ENCODE assay signal across 8 cellular contexts in the genomic region with DNA sequence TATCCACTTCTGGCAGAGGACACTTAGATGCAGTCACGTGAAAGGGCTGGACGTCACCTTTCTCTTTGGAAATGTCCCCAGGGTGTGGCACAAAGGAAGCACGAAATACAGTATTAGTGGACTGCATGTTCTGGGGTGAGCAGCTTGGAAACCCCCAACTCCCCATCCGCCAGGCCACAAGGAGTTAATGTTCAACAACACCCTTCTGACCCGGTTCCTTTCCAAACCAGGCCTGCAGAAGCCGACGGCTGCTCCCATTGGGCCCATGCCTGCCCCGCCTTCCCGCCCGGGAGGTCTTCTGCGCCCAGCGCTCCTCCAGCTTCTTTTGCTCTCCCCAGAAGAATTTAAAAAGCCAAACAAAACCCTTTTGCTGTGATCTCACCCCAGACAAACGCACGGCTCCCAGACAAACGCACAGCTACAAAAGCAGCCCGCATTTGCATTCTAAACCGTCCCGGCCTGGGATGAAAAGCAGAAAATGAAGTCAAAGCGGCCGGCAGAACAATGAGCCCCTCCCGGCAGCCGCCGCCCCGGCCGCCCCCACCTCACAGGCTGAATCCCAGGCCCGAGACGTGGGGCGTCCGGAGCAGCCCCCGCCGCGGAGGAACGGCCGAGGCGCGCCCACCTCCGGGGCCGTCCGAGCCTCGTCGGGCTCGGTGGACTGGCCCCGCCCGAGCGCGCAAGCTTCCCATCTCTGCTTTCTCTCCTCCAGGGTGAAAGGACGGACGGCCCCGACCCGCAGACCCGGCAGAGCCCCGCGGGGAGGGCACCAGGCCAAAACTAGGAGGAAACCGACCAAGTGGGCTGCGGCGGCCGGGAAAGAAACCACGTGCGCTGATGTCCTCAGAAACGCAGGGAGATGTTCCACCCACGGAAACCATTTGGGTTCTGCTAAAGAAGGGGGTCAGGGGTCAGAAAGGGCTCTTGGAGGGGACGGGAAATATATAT.
DNase-seq lines count a peak whose midpoint lies in the region; ATAC-seq, FAIRE-seq and TF ChIP-seq lines count a peak whose summit lies in the region.

No MANE protein-coding gene starts in this region.

- FAIRE-seq in GM12878 (lab: Jason Lieb, UNC): no peak

- no peaks in the 10 kb centered on the region; the same call in 1 of the 2 replicates for H4K20me1 ChIP-seq in GM12878 (ENCODE audit: control insufficient read depth, insufficient read depth)

- 0 out of 4 replicates have a peak, but pooled peaks of 1 of the 2 experiments have one; percentile 22 for TF ChIP-seq EP300 in GM12878 (IDR thresholded peaks at IDR 0.05; ENCODE audit: borderline replicate concordance in 1 of 2, control insufficient read depth in 1 of 2, low read depth in 2 of 2, low read length in 2 of 2)

- H3K9me3 ChIP-seq in GM12878 (replicated peaks; ENCODE audit: control insufficient read depth, insufficient read depth, low read length): no peaks in the 10 kb centered on the region

- peak; percentile 35 for DNase-seq in GM20000 (ENCODE audit: low spot score)
- peak; percentile 17 for DNase-seq in GM12878 (ENCODE audit: low read depth, low spot score)
- no peak for DNase-seq in retinal pigment epithelial cell (ENCODE audit: low read depth)
- no peak for DNase-seq in SIG-M5 treated with dmso at 0.1 percent for 504 hours (lab: John Stamatoyannopoulos, UW; ENCODE audit: unreplicated experiment)
- DNase-seq in activated effector memory CD4-positive, alpha-beta T cell treated with anti-CD3 and anti-CD28 coated beads, Interleukin-2, amount 50 U/mL, for 16 hours: no peak

- peak; percentile 75 for ATAC-seq in GM12878
- no peak for ATAC-seq in GM21423 (IDR thresholded peaks at IDR 0.05; ENCODE audit: unreplicated experiment)
- ATAC-seq in HG02642 (IDR thresholded peaks at IDR 0.05; ENCODE audit: poor library complexity, unreplicated experiment): no peak

- POLR2A ChIA-PET in GM12878 (lab: Charles Lee): interaction anchor here (0.6 to 1.5 kb wide), 5 partner anchors 32 to 1630 kb away, joined by 3 to 5 read pairs (median 4); no protein-coding TSS in a partner anchor

- no peak overlapping the region for H3K4me2 ChIP-seq in GM12878 (ENCODE audit: control insufficient read depth, insufficient read depth)

- TF ChIP-seq CTCF in GM20000 (IDR thresholded peaks at IDR 0.05; ENCODE audit: extremely low read depth, missing control alignments): no peak
- TF ChIP-seq CTCF in GM12878 (IDR thresholded peaks at IDR 0.05 in 2 of 3, conservative IDR thresholded peaks at IDR 0.05 in 1 of 3; ENCODE audit: control insufficient read depth in 2 of 3, extremely low read depth in 1 of 3, insufficient read depth in 1 of 3, low read depth in 3 of 3, low read length in 3 of 3): no peak
- TF ChIP-seq CTCF in retinal pigment epithelial cell (conservative IDR thresholded peaks at IDR 0.05; ENCODE audit: low read depth, low read length): no peak

- no peak overlapping the region for H3K9ac ChIP-seq in GM12878 (ENCODE audit: control insufficient read depth, insufficient read depth, low read length)

- H2AFZ ChIP-seq in GM12878 (ENCODE audit: control insufficient read depth, low read depth, low read length): no peak overlapping the region

- peaks cover 8% of the 10 kb centered on the region; the same call in 1 of the 2 replicates for H3K4me1 ChIP-seq in GM12878 (ENCODE audit: control insufficient read depth, insufficient read depth, low read length)

- no peak for TF ChIP-seq RAD21 in GM12878 (IDR thresholded peaks at IDR 0.05; ENCODE audit: insufficient read depth, low read depth, low read length)

- H3K4me3 ChIP-seq in GM12878 (no peak overlapping the region), iPS-11a (ENCODE audit: low read depth, low read length) (peak overlapping the region; percentile 20), retinal pigment epithelial cell (ENCODE audit: low read length) (peak overlapping the region; percentile 57)

- H3K27ac ChIP-seq in GM12878 (ENCODE audit: control insufficient read depth, insufficient read depth): no peak overlapping the region

- CTCF ChIA-PET in GM12878 (lab: Yijun Ruan, JAX): interaction anchor here (9.9 kb wide), 1 partner anchor 102 kb away, joined by 209 read pairs; a partner anchor contains a TSS

- H3K36me3 ChIP-seq in GM12878 (ENCODE audit: control insufficient read depth in 2 of 2, insufficient read depth in 2 of 2, low read length in 1 of 2): no peaks in the 10 kb centered on the region

- SMC1A ChIA-PET in GM12878 (lab: Charles Lee; ENCODE audit: uncharacterized antibody, unreplicated experiment): interaction anchor here (0.9 to 10.2 kb wide), 14 partner anchors 16 to 1333 kb away, joined by 3 to 348 read pairs (median 6); a partner anchor contains a TSS

- peaks cover 0 to 5% of the 10 kb centered on the region in 2 experiments; a peak in 2 of 4 replicates for H3K27me3 ChIP-seq in GM12878 (replicated peaks in 1 of 2; ENCODE audit: control insufficient read depth in 2 of 2, insufficient read depth in 2 of 2, low read length in 1 of 2)

- in situ Hi-C loops in GM12878 (cut with MboI): no loop called here

- no peaks in the 10 kb centered on the region for H3K79me2 ChIP-seq in GM12878 (ENCODE audit: control insufficient read depth, insufficient read depth, low read length)

- TF ChIP-seq POLR2A in GM12878 (IDR thresholded peaks at IDR 0.05; ENCODE audit: low read depth, low read length): no peak

- WGBS in GM12878 (ENCODE audit: insufficient coverage, insufficient replicate concordance, low lambda C conversion rate, missing lambda C conversion rate): 11% methylated on average over 61 of the region's 62 CpGs

- BruUV-seq in GM12878 (replicated peaks; lab: Mats Ljungman, UMichigan): TSS peak; percentile 99

- intact Hi-C loops in GM12878 (cut with micrococcal nuclease; ENCODE audit: unreplicated experiment): no loop called here

- RAD21 ChIA-PET in GM12878 (lab: Charles Lee; ENCODE audit: unreplicated experiment): interaction anchor here (0.6 to 13.4 kb wide), 11 partner anchors 15 to 342 kb away, joined by 3 to 266 read pairs (median 4); a partner anchor contains a TSS

TF ChIP-seq in GM12878, 131 proteins besides CTCF, POLR2A, EP300 and RAD21 (continues in another document):
- peak; percentile 51 to 55; a peak in 3 of 4 replicates for TF ChIP-seq IKZF2 (IDR thresholded peaks at IDR 0.05)
- peak; percentile 27; the same call in 1 of the 2 replicates for TF ChIP-seq ATF7 (IDR thresholded peaks at IDR 0.05; ENCODE audit: low read depth)
- 0 out of 2 replicates have a peak, but pooled peaks have one; percentile 18 for TF ChIP-seq HDGF (IDR thresholded peaks at IDR 0.05)
- TF ChIP-seq DPF2 (IDR thresholded peaks at IDR 0.05): peak; percentile 45
- no peak for TF ChIP-seq HDAC2 (IDR thresholded peaks at IDR 0.05)
- TF ChIP-seq RAD51 (IDR thresholded peaks at IDR 0.05): peak; percentile 39; the same call in 1 of the 2 replicates
- TF ChIP-seq, protein P1, sequence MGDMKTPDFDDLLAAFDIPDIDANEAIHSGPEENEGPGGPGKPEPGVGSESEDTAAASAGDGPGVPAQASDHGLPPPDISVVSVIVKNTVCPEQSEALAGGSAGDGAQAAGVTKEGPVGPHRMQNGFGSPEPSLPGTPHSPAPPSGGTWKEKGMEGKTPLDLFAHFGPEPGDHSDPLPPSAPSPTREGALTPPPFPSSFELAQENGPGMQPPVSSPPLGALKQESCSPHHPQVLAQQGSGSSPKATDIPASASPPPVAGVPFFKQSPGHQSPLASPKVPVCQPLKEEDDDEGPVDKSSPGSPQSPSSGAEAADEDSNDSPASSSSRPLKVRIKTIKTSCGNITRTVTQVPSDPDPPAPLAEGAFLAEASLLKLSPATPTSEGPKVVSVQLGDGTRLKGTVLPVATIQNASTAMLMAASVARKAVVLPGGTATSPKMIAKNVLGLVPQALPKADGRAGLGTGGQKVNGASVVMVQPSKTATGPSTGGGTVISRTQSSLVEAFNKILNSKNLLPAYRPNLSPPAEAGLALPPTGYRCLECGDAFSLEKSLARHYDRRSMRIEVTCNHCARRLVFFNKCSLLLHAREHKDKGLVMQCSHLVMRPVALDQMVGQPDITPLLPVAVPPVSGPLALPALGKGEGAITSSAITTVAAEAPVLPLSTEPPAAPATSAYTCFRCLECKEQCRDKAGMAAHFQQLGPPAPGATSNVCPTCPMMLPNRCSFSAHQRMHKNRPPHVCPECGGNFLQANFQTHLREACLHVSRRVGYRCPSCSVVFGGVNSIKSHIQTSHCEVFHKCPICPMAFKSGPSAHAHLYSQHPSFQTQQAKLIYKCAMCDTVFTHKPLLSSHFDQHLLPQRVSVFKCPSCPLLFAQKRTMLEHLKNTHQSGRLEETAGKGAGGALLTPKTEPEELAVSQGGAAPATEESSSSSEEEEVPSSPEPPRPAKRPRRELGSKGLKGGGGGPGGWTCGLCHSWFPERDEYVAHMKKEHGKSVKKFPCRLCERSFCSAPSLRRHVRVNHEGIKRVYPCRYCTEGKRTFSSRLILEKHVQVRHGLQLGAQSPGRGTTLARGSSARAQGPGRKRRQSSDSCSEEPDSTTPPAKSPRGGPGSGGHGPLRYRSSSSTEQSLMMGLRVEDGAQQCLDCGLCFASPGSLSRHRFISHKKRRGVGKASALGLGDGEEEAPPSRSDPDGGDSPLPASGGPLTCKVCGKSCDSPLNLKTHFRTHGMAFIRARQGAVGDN (IDR thresholded peaks at IDR 0.05): 0 out of 2 replicates have a peak, but pooled peaks have one; percentile 17
- TF ChIP-seq CHD4 (IDR thresholded peaks at IDR 0.05): no peak
- TF ChIP-seq ZNF207 (IDR thresholded peaks at IDR 0.05; ENCODE audit: borderline replicate concordance): no peak
- no peak for TF ChIP-seq NR2C1 (IDR thresholded peaks at IDR 0.05)
- TF ChIP-seq, protein P2, sequence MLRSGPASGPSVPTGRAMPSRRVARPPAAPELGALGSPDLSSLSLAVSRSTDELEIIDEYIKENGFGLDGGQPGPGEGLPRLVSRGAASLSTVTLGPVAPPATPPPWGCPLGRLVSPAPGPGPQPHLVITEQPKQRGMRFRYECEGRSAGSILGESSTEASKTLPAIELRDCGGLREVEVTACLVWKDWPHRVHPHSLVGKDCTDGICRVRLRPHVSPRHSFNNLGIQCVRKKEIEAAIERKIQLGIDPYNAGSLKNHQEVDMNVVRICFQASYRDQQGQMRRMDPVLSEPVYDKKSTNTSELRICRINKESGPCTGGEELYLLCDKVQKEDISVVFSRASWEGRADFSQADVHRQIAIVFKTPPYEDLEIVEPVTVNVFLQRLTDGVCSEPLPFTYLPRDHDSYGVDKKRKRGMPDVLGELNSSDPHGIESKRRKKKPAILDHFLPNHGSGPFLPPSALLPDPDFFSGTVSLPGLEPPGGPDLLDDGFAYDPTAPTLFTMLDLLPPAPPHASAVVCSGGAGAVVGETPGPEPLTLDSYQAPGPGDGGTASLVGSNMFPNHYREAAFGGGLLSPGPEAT (IDR thresholded peaks at IDR 0.05; ENCODE audit: low read depth): peak; percentile 75
- TF ChIP-seq TAF1 (IDR thresholded peaks at IDR 0.05; ENCODE audit: borderline replicate concordance, low read depth, low read length): no peak
- TF ChIP-seq SUZ12 (IDR thresholded peaks at IDR 0.05; ENCODE audit: unreplicated experiment): peak; percentile 94
- TF ChIP-seq IRF4 (IDR thresholded peaks at IDR 0.05; ENCODE audit: low read depth, low read length): no peak
- peak; percentile 83 for TF ChIP-seq IKZF1 (conservative IDR thresholded peaks at IDR 0.05)
- TF ChIP-seq MTA2 (IDR thresholded peaks at IDR 0.05; ENCODE audit: low read depth): peak; percentile 50; the same call in 1 of the 2 replicates

Comparison
In these comparisons a context has a peak if more than half of its experiments do, and no peak if none do; other contexts are left out.
1. DNase-seq: peak in GM20000 (single experiment) and GM12878 (single experiment); none in retinal pigment epithelial cell (single experiment), SIG-M5 treated with dmso at 0.1 percent for 504 hours (single experiment) and activated effector memory CD4-positive, alpha-beta T cell treated with anti-CD3 and anti-CD28 coated beads, Interleukin-2, amount 50 U/mL, for 16 hours (single experiment).